Comparison of ENCODE assay signal across 1 cellular context in genomic region chr12:108605000-108605689, GRCh38.
TF ChIP-seq lines count a peak whose summit lies in the region.

No MANE protein-coding gene starts in this region.

TF ChIP-seq in endothelial cell of umbilical vein, 7 proteins besides CTCF, POLR2A, EP300 and RAD21:
- TF ChIP-seq MYC (IDR thresholded peaks at IDR 0.05; ENCODE audit: low read depth, low read length), result no peak
- no peak for TF ChIP-seq JUN (IDR thresholded peaks at IDR 0.05; ENCODE audit: borderline replicate concordance, insufficient read depth, insufficient read length, low read depth)
- TF ChIP-seq MAX (IDR thresholded peaks at IDR 0.05; ENCODE audit: insufficient read depth, insufficient read length), result no peak
- no peak for TF ChIP-seq POLR2AphosphoS5 (IDR thresholded peaks at IDR 0.05; ENCODE audit: insufficient read depth, low read depth, low read length)
- no peak for TF ChIP-seq EZH2 (IDR thresholded peaks at IDR 0.05; ENCODE audit: borderline replicate concordance, low read depth, low read length, severe bottlenecking)
- no peak for TF ChIP-seq GATA2 (IDR thresholded peaks at IDR 0.05; ENCODE audit: insufficient read depth, insufficient read length, low read depth, low read length)
- TF ChIP-seq FOS (IDR thresholded peaks at IDR 0.05; ENCODE audit: borderline replicate concordance, insufficient read depth, low read length), result no peak
